Comparison of ENCODE assay signal across 8 cellular contexts in genomic region chr5:53031695-53032096, GRCh38. TPM values are rescaled to one million over a fixed set of nuclear protein-coding genes. Genes with fewer than 3 reads are reported as not detected.
DNase-seq lines count a peak whose midpoint lies in the region; TF ChIP-seq lines count a peak whose summit lies in the region.

No MANE protein-coding gene starts in this region.

- H2BK120ac ChIP-seq in mesendoderm (ENCODE audit: low read depth, low read length): no peak overlapping the region

- H2BK5ac ChIP-seq in mesendoderm (ENCODE audit: low read length): no peak overlapping the region

- in situ Hi-C loops in astrocyte of the spinal cord (cut with HindIII; ENCODE audit: low sequenced_read_pairs): no loop called here

- H3K4me3 ChIP-seq in AG10803 (ENCODE audit: low read length): no peak overlapping the region
- no peak overlapping the region for H3K4me3 ChIP-seq in astrocyte of the spinal cord (ENCODE audit: low read depth, low read length)
- no peak overlapping the region for H3K4me3 ChIP-seq in mesendoderm (ENCODE audit: low read length)

- H2BK15ac ChIP-seq in mesendoderm (replicated peaks; ENCODE audit: low read depth): no peak overlapping the region

- no peak overlapping the region for H3K23ac ChIP-seq in mesendoderm (ENCODE audit: low read length)

- no peaks in the 10 kb centered on the region for H3K36me3 ChIP-seq in mesendoderm (ENCODE audit: control insufficient read depth, insufficient read depth, low read length)

- DNase-seq in AG10803 (ENCODE audit: low read depth) (peak; percentile 60), Kasumi-1 (lab: John Stamatoyannopoulos, UW) (peak; percentile 10 to 13), astrocyte of the spinal cord (ENCODE audit: low read depth, low spot score) (peak; percentile 86), mesendoderm (peak; percentile 40), cerebellum (ENCODE audit: low spot score) (no peak), C1 segment of cervical spinal cord (lab: John Stamatoyannopoulos, UW) (no peak), germinal center (ENCODE audit: low spot score) (no peak), NOMO-1 treated with DMSO at 0.1 percent for 48 hours (lab: John Stamatoyannopoulos, UW; ENCODE audit: unreplicated experiment) (no peak)

- H3K4me2 ChIP-seq in mesendoderm (ENCODE audit: low read length): no peak overlapping the region

- no peaks in the 10 kb centered on the region for H3K79me1 ChIP-seq in mesendoderm (ENCODE audit: low read length)

- H3K4me1 ChIP-seq in mesendoderm (ENCODE audit: control insufficient read depth, low read depth, low read length): no peaks in the 10 kb centered on the region

- no peak overlapping the region for H4K8ac ChIP-seq in mesendoderm (ENCODE audit: low read depth, low read length)

- no peak overlapping the region for H3K27ac ChIP-seq in mesendoderm (ENCODE audit: low read depth, low read length)

- H3K9ac ChIP-seq in mesendoderm (ENCODE audit: low read length): no peak overlapping the region

- WGBS in mesendoderm (ENCODE audit: extremely low coverage, insufficient coverage, low lambda C conversion rate): no CpG with 5 or more reads among the region's 4 CpGs

- no peak overlapping the region for H2AK5ac ChIP-seq in mesendoderm (ENCODE audit: low read length)

- H3K79me2 ChIP-seq in mesendoderm (ENCODE audit: control insufficient read depth, insufficient read depth, low read length): no peaks in the 10 kb centered on the region

- peak overlapping the region; percentile 36 for H3K4ac ChIP-seq in mesendoderm (ENCODE audit: low read depth, low read length)

- no peak for TF ChIP-seq CTCF in AG10803 (conservative IDR thresholded peaks at IDR 0.05; ENCODE audit: low read length)
- no peak for TF ChIP-seq CTCF in astrocyte of the spinal cord (IDR thresholded peaks at IDR 0.05; ENCODE audit: low read depth, low read length)

- H3K18ac ChIP-seq in mesendoderm (ENCODE audit: low read length): peak overlapping the region; percentile 68

- H4K5ac ChIP-seq in mesendoderm (ENCODE audit: low read length): no peak overlapping the region

- no peak overlapping the region for H3K56ac ChIP-seq in mesendoderm (ENCODE audit: low read length)

- no peaks in the 10 kb centered on the region for H3K27me3 ChIP-seq in mesendoderm (ENCODE audit: insufficient read depth, low read length, poor library complexity)

RNA-seq across cellular contexts. Expression of gene ITGA2, which starts 42.5 kb away (rescaled TPM):
- 1.5 TPM for polyA plus RNA-seq in mesendoderm (2013, experiment 1 of 2)
- polyA plus RNA-seq in mesendoderm (2013, experiment 2 of 2): 1.6 TPM
- 1.1 TPM for total RNA-seq in cerebellum

Comparison
In these comparisons a context has a peak if more than half of its experiments do, and no peak if none do; other contexts are left out.
1. DNase-seq: peak in AG10803 (single experiment), Kasumi-1 (2 of 2), astrocyte of the spinal cord (single experiment) and mesendoderm (single experiment); none in cerebellum (single experiment), C1 segment of cervical spinal cord (0 of 14), germinal center (single experiment) and NOMO-1 treated with DMSO at 0.1 percent for 48 hours (single experiment).